In genomic region chr22:45977003-45977395, GRCh38 we compare ENCODE assay signal across 9 cellular contexts. TPM values are rescaled to one million over a fixed set of nuclear protein-coding genes. Genes with fewer than 3 reads are reported as not detected.
DNase-seq lines count a peak whose midpoint lies in the region; ATAC-seq and TF ChIP-seq lines count a peak whose summit lies in the region.
"Had no signal": no experiment of that assay in that cellular context is flagged by ENCODE, and none has a peak within 500 bp of the region (broad histone marks: within the 10 kb centered on the region; RNA-seq: fewer than 3 reads in every experiment).

WNT7B (minus strand) TSS chr22:45977162; CDS start chr22:45976754, 408 bp downstream.

- POLR2A ChIA-PET in BJ (lab: Charles Lee): no interaction called here

- no peaks in the 10 kb centered on the region for H3K4me1 Mint-ChIP-seq in activated T-helper 17 cell treated with anti-CD3 and anti-CD28 coated beads, Interleukin-2, amount 50 U/mL, for 72 hours
- H3K4me1 Mint-ChIP-seq in memory B cell: peaks cover 9% of the 10 kb centered on the region

- H3K36me3 Mint-ChIP-seq in activated T-helper 17 cell treated with anti-CD3 and anti-CD28 coated beads, Interleukin-2, amount 50 U/mL, for 72 hours (ENCODE audit: low read depth): no peaks in the 10 kb centered on the region
- no peaks in the 10 kb centered on the region for H3K36me3 Mint-ChIP-seq in memory B cell
- H3K36me3 Mint-ChIP-seq: activated naive CD8-positive, alpha-beta T cell treated with anti-CD3 and anti-CD28 coated beads, Interleukin-2, amount 10 ng/mL, durations not matched to agents 7 days and 5 days had no signal

- CTCF ChIA-PET in BJ (lab: Yijun Ruan, JAX): interaction anchor here (1.0 to 1.2 kb wide), 2 partner anchors 296 to 403 kb away, joined by 3 read pairs; no protein-coding TSS in a partner anchor

- no peak for TF ChIP-seq CTCF in BJ (IDR thresholded peaks at IDR 0.05; ENCODE audit: insufficient read depth, low read depth, low read length)

- no peaks in the 10 kb centered on the region for H3K9me3 Mint-ChIP-seq in activated T-helper 17 cell treated with anti-CD3 and anti-CD28 coated beads, Interleukin-2, amount 50 U/mL, for 72 hours
- H3K9me3 Mint-ChIP-seq in memory B cell: no peaks in the 10 kb centered on the region
- H3K9me3 Mint-ChIP-seq: activated naive CD8-positive, alpha-beta T cell treated with anti-CD3 and anti-CD28 coated beads, Interleukin-2, amount 10 ng/mL, durations not matched to agents 7 days and 5 days had no signal

- no peak for DNase-seq in BJ (ENCODE audit: low read depth)
- peak; percentile 55 for DNase-seq in HT1080 (ENCODE audit: low read depth)
- DNase-seq in memory B cell (ENCODE audit: low spot score in 2 of 2): no peak
- no peak for DNase-seq in NCI-H82 (lab: John Stamatoyannopoulos, UW)
- no peak for DNase-seq in DMS114 treated with DMSO at 0.1 percent for 48 hours (lab: John Stamatoyannopoulos, UW; ENCODE audit: unreplicated experiment)
- no peak for DNase-seq in NCI-H1092 treated with DMSO at 0.1 percent for 48 hours (lab: John Stamatoyannopoulos, UW)
- DNase-seq: activated naive CD8-positive, alpha-beta T cell treated with anti-CD3 and anti-CD28 coated beads, Interleukin-2, amount 10 ng/mL, durations not matched to agents 7 days and 5 days had no signal

- H3K36me3 ChIP-seq in BJ (ENCODE audit: control insufficient read depth, insufficient read depth, low read length): no peaks in the 10 kb centered on the region

- H3K4me3 ChIP-seq in BJ (ENCODE audit: low read depth, low read length): 0 out of 2 replicates have a peak within 1 kb of the TSS, but pooled peaks have one; percentile 3

- no peak for ATAC-seq in activated T-helper 17 cell treated with anti-CD3 and anti-CD28 coated beads, Interleukin-2, amount 50 U/mL, for 72 hours (replicated peaks)
- ATAC-seq in memory B cell (ENCODE audit: low read depth) (no peak), GM19035 (IDR thresholded peaks at IDR 0.05; ENCODE audit: unreplicated experiment) (no peak)

- H3K27me3 ChIP-seq in BJ (ENCODE audit: control insufficient read depth, insufficient read depth, low read length): peaks cover 33% of the 10 kb centered on the region

- no peak within 1 kb of the TSS for H3K27ac Mint-ChIP-seq in activated T-helper 17 cell treated with anti-CD3 and anti-CD28 coated beads, Interleukin-2, amount 50 U/mL, for 72 hours
- H3K27ac Mint-ChIP-seq in memory B cell: no peak within 1 kb of the TSS
- H3K27ac Mint-ChIP-seq: activated naive CD8-positive, alpha-beta T cell treated with anti-CD3 and anti-CD28 coated beads, Interleukin-2, amount 10 ng/mL, durations not matched to agents 7 days and 5 days had no signal

- peak within 1 kb of the TSS; percentile 42 for H3K4me3 Mint-ChIP-seq in activated T-helper 17 cell treated with anti-CD3 and anti-CD28 coated beads, Interleukin-2, amount 50 U/mL, for 72 hours
- H3K4me3 Mint-ChIP-seq in memory B cell: peak within 1 kb of the TSS; percentile 55
- H3K4me3 Mint-ChIP-seq: activated naive CD8-positive, alpha-beta T cell treated with anti-CD3 and anti-CD28 coated beads, Interleukin-2, amount 10 ng/mL, durations not matched to agents 7 days and 5 days had no signal

- H3K27me3 Mint-ChIP-seq in activated T-helper 17 cell treated with anti-CD3 and anti-CD28 coated beads, Interleukin-2, amount 50 U/mL, for 72 hours: peaks cover 19% of the 10 kb centered on the region
- peaks cover 17% of the 10 kb centered on the region for H3K27me3 Mint-ChIP-seq in memory B cell

RNA-seq across cellular contexts. Expression of gene WNT7B, which starts in this region (rescaled TPM):
- polyA plus RNA-seq in BJ (2011; rRNA removed): 0.04 TPM in 1 of 2 replicates, not detected in the other
- polyA minus RNA-seq in BJ (2011; rRNA and poly(A)+ RNA removed): not detected in 2 replicates
- total RNA-seq in HT1080 (2014; rRNA removed; shearing (Covaris generic)): 15.0 and 18.9 TPM in 2 replicates
- 22.0 and 24.5 TPM in 2 replicates for polyA plus RNA-seq in HT1080 (2015; cell fraction: cytosol; rRNA removed)
- 9.9 and 12.5 TPM in 2 replicates for polyA plus RNA-seq in HT1080 (2015; cell fraction: nucleus; rRNA removed)
- total RNA-seq in activated T-helper 17 cell treated with anti-CD3 and anti-CD28 coated beads, Interleukin-2, amount 50 U/mL, for 72 hours: not detected
- total RNA-seq: activated naive CD8-positive, alpha-beta T cell treated with anti-CD3 and anti-CD28 coated beads, Interleukin-2, amount 10 ng/mL, durations not matched to agents 7 days and 5 days had no signal

Comparison
In these comparisons a context has a peak if more than half of its experiments do, and no peak if none do; other contexts are left out.
1. RNA of gene WNT7B (total RNA-seq): 15.0 to 18.9 TPM in HT1080; not detected in activated T-helper 17 cell treated with anti-CD3 and anti-CD28 coated beads, Interleukin-2, amount 50 U/mL, for 72 hours; every median in the first group is over 10 times any median in the second.